ENCODE assay signal across 12 cellular contexts in the genomic region with DNA sequence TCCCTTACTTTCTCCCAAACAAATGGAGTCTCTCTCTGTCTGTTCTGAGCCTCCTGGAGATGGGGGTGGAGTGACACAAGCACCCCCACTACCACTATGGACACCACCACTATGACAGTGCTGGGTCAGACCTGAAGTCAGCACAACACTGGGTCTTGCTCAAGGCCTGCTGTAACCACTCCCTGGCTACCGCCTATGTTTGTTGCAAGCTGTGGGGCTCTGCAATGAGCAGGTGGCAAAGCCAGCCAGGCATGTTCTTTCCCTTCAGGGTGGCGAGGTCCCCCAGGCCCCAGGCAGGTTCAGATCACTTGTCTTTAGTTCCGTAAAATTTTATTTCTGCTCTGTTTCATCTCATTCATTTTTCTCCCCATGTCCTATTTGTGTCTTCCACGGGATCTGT.
"Had no signal": no experiment of that assay in that cellular context is flagged by ENCODE, and none has a peak within 500 bp of the region (broad histone marks: within the 10 kb centered on the region; RNA-seq: fewer than 3 reads in every experiment).

No MANE protein-coding gene starts in this region.

- ATAC-seq: activated naive CD4-positive, alpha-beta T cell treated with anti-CD3 and anti-CD28 coated beads, Interleukin-2, amount 50 U/mL, for 72 hours; SK-N-SH treated with all-trans-retinoic acid at 6 μM for 48 hours; stimulated activated memory B cell treated with anti-CD40 and anti-IgM and Interleukin-4, amounts not matched to agents 10 μg/mL and 1 μg/mL and 100 μg/mL, for 72 hours had no signal

- DNase-seq: activated CD4-positive, alpha-beta T cell treated with anti-CD3 and anti-CD28 coated beads, Interleukin-2, amount 50 U/mL, for 48 hours; activated CD4-positive, CD25-positive, alpha-beta regulatory T cell; anterior cingulate cortex; cerebellar nuclear complex had no signal

- H3K4me1 Mint-ChIP-seq: neural progenitor cell; stimulated activated memory B cell treated with anti-CD40 and anti-IgM and Interleukin-4, amounts not matched to agents 10 μg/mL and 1 μg/mL and 100 μg/mL, for 72 hours had no signal

- H3K36me3 ChIP-seq: esophagus muscularis mucosa, neural progenitor cell, tibial nerve had no signal

- H3K36me3 Mint-ChIP-seq: activated naive CD4-positive, alpha-beta T cell treated with anti-CD3 and anti-CD28 coated beads, Interleukin-2, amount 50 U/mL, for 72 hours; neural progenitor cell; stimulated activated memory B cell treated with anti-CD40 and anti-IgM and Interleukin-4, amounts not matched to agents 10 μg/mL and 1 μg/mL and 100 μg/mL, for 72 hours had no signal

- H3K4me3 Mint-ChIP-seq: neural progenitor cell; stimulated activated memory B cell treated with anti-CD40 and anti-IgM and Interleukin-4, amounts not matched to agents 10 μg/mL and 1 μg/mL and 100 μg/mL, for 72 hours had no signal

- H3K4me1 ChIP-seq: esophagus muscularis mucosa, neural progenitor cell, parathyroid adenoma, tibial nerve had no signal

- H3K27me3 ChIP-seq: neural progenitor cell, tibial nerve had no signal

- H3K9me3 Mint-ChIP-seq: activated naive CD4-positive, alpha-beta T cell treated with anti-CD3 and anti-CD28 coated beads, Interleukin-2, amount 50 U/mL, for 72 hours; stimulated activated memory B cell treated with anti-CD40 and anti-IgM and Interleukin-4, amounts not matched to agents 10 μg/mL and 1 μg/mL and 100 μg/mL, for 72 hours had no signal

- H3K9me3 ChIP-seq: esophagus muscularis mucosa had no signal

- H3K27ac Mint-ChIP-seq: activated naive CD4-positive, alpha-beta T cell treated with anti-CD3 and anti-CD28 coated beads, Interleukin-2, amount 50 U/mL, for 72 hours; neural progenitor cell; stimulated activated memory B cell treated with anti-CD40 and anti-IgM and Interleukin-4, amounts not matched to agents 10 μg/mL and 1 μg/mL and 100 μg/mL, for 72 hours had no signal

- H3K4me3 ChIP-seq: esophagus muscularis mucosa, neural progenitor cell, smooth muscle cell, tibial nerve had no signal

- H3K27me3 Mint-ChIP-seq: stimulated activated memory B cell treated with anti-CD40 and anti-IgM and Interleukin-4, amounts not matched to agents 10 μg/mL and 1 μg/mL and 100 μg/mL, for 72 hours had no signal

- H3K27ac ChIP-seq: esophagus muscularis mucosa, neural progenitor cell, parathyroid adenoma, tibial nerve had no signal
